8 cellular contexts compared by ENCODE assay signal in the genomic region with DNA sequence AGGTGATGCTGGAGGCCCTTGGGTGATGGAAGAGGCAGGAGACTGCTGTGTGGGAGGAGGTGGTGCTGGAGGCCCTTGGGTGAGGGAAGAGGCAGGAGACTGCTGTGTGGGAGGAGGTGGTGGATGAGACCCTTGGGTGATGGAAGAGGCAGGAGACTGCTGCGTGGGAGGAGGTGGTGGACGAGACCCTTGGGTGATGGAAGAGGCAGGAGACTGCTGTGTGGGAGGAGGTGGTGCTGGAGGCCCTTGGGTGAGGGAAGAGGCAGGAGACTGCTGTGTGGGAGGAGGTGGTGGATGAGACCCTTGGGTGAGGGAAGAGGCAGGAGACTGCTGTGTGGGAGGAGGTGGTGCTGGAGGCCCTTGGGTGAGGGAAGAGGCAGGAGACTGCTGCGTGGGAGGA.
A peak's percentile ranks its signal among the peaks of the same experiment; 100 is the strongest.
DNase-seq lines count a peak whose midpoint lies in the region; ATAC-seq and TF ChIP-seq lines count a peak whose summit lies in the region.
"Not testable (repeated sequence)": the region's sequence is repeated elsewhere in the genome, so short reads cannot be mapped to it uniquely, and the experiment has no call there.

No MANE protein-coding gene starts in this region.

- peaks cover 5 to 24% (median 6%) of the 10 kb centered on the region in 3 donors for H3K36me3 Mint-ChIP-seq in CD8-positive, alpha-beta memory T cell
- H3K36me3 Mint-ChIP-seq in activated B cell treated with CpG ODN at 0.5 μM for 24 hours (ENCODE audit: low read depth) (peaks cover 21% of the 10 kb centered on the region), naive B cell (peaks cover 0 to 11% of the 10 kb centered on the region in 2 donors)
- H3K36me3 Mint-ChIP-seq in activated T-helper 1 cell treated with anti-CD3 and anti-CD28 coated beads, Interleukin-12 subunit alpha, Interleukin-12 subunit beta, Interleukin-2, Interleukin-4 antibody, amounts not matched to agents 30 ng/mL and 10 ng/mL and 1 ng/mL, durations not matched to agents 14 hours and 24 hours and 36 hours (ENCODE audit: low read depth), result peaks cover 31% of the 10 kb centered on the region
- H3K36me3 Mint-ChIP-seq in activated naive CD8-positive, alpha-beta T cell treated with anti-CD3 and anti-CD28 coated beads, Interleukin-2, amount 10 ng/mL, durations not matched to agents 7 days and 5 days, result peaks cover 18% of the 10 kb centered on the region

- not testable (repeated sequence) for ATAC-seq in activated B cell treated with CpG ODN at 0.5 μM for 24 hours (ENCODE audit: low read depth); activated naive CD8-positive, alpha-beta T cell treated with anti-CD3 and anti-CD28 coated beads, Interleukin-2, amount 10 ng/mL, durations not matched to agents 7 days and 5 days (ENCODE audit: low read depth); naive B cell (ENCODE audit: low read depth in 2 of 2); upper lobe of right lung

- H3K4me3 Mint-ChIP-seq in CD8-positive, alpha-beta memory T cell, result peak overlapping the region in 1 of 7 donors; percentile 9
- H3K4me3 Mint-ChIP-seq in activated B cell treated with CpG ODN at 0.5 μM for 24 hours; activated T-helper 1 cell treated with anti-CD3 and anti-CD28 coated beads, Interleukin-12 subunit alpha, Interleukin-12 subunit beta, Interleukin-2, Interleukin-4 antibody, amounts not matched to agents 30 ng/mL and 10 ng/mL and 1 ng/mL, durations not matched to agents 14 hours and 24 hours and 36 hours; activated naive CD8-positive, alpha-beta T cell treated with anti-CD3 and anti-CD28 coated beads, Interleukin-2, amount 10 ng/mL, durations not matched to agents 7 days and 5 days: not testable (repeated sequence)
- H3K4me3 Mint-ChIP-seq in naive B cell, result peak overlapping the region in 7 of 8 donors; percentile 68 to 91 (median 77)

- H3K4me3 ChIP-seq in CD8-positive, alpha-beta memory T cell (ENCODE audit: low read length); left ventricle myocardium inferior; upper lobe of right lung: not testable (repeated sequence)

- H3K4me1 Mint-ChIP-seq in CD8-positive, alpha-beta memory T cell, result peaks cover 32 to 60% (median 46%) of the 10 kb centered on the region in 3 donors
- H3K4me1 Mint-ChIP-seq in activated B cell treated with CpG ODN at 0.5 μM for 24 hours, result peaks cover 63% of the 10 kb centered on the region
- H3K4me1 Mint-ChIP-seq in activated T-helper 1 cell treated with anti-CD3 and anti-CD28 coated beads, Interleukin-12 subunit alpha, Interleukin-12 subunit beta, Interleukin-2, Interleukin-4 antibody, amounts not matched to agents 30 ng/mL and 10 ng/mL and 1 ng/mL, durations not matched to agents 14 hours and 24 hours and 36 hours (ENCODE audit: low read depth), result peaks cover 56% of the 10 kb centered on the region
- peaks cover 33% of the 10 kb centered on the region for H3K4me1 Mint-ChIP-seq in activated naive CD8-positive, alpha-beta T cell treated with anti-CD3 and anti-CD28 coated beads, Interleukin-2, amount 10 ng/mL, durations not matched to agents 7 days and 5 days
- peaks cover 55 to 61% (median 56%) of the 10 kb centered on the region in 3 donors for H3K4me1 Mint-ChIP-seq in naive B cell

- H3K4me1 ChIP-seq in CD8-positive, alpha-beta memory T cell (ENCODE audit: insufficient read depth, low read length), result peaks cover 40% of the 10 kb centered on the region
- H3K4me1 ChIP-seq in left ventricle myocardium inferior (peaks cover 36% of the 10 kb centered on the region), upper lobe of right lung (peaks cover 33% of the 10 kb centered on the region)

- not testable (repeated sequence) for H3K27me3 ChIP-seq in CD8-positive, alpha-beta memory T cell (ENCODE audit: insufficient read depth, low read length, poor library complexity, severe bottlenecking); left ventricle myocardium inferior (ENCODE audit: low read depth); upper lobe of right lung

- TF ChIP-seq CTCF in activated B cell treated with CpG ODN at 0.5 μM for 24 hours (IDR thresholded peaks at IDR 0.05); left ventricle myocardium inferior (IDR thresholded peaks at IDR 0.05; ENCODE audit: borderline replicate concordance); upper lobe of right lung (IDR thresholded peaks at IDR 0.05): not testable (repeated sequence)

- POLR2A ChIA-PET in CD8-positive, alpha-beta memory T cell (lab: Charles Lee); activated naive CD8-positive, alpha-beta T cell treated with anti-CD3 and anti-CD28 coated beads, Interleukin-2, amount 10 ng/mL, durations not matched to agents 7 days and 5 days (lab: Charles Lee): not testable (repeated sequence)
- POLR2A ChIA-PET in activated B cell treated with CpG ODN at 0.5 μM for 24 hours (lab: Charles Lee), result interaction anchor here (4.4 to 4.6 kb wide), 2 partner anchors 9 to 108 kb away, joined by 30 to 40 read pairs; partner anchors contain the start of gene NFATC1

- not testable (repeated sequence) for H3K9me3 ChIP-seq in CD8-positive, alpha-beta memory T cell (ENCODE audit: low read length); left ventricle myocardium inferior (replicated peaks); upper lobe of right lung

- intact Hi-C loops in activated B cell treated with CpG ODN at 0.5 μM for 24 hours (cut with micrococcal nuclease); activated T-helper 1 cell treated with anti-CD3 and anti-CD28 coated beads, Interleukin-12 subunit alpha, Interleukin-12 subunit beta, Interleukin-2, Interleukin-4 antibody, amounts not matched to agents 30 ng/mL and 10 ng/mL and 1 ng/mL, durations not matched to agents 14 hours and 24 hours and 36 hours (cut with micrococcal nuclease); left ventricle myocardium inferior (cut with micrococcal nuclease); upper lobe of right lung (cut with DNase I): not testable (repeated sequence)

- peak in 1 of 5 donors; percentile 26 for DNase-seq in CD8-positive, alpha-beta memory T cell
- DNase-seq in activated B cell treated with CpG ODN at 0.5 μM for 24 hours; activated T-helper 1 cell treated with anti-CD3 and anti-CD28 coated beads, Interleukin-12 subunit alpha, Interleukin-12 subunit beta, Interleukin-2, Interleukin-4 antibody, amounts not matched to agents 30 ng/mL and 10 ng/mL and 1 ng/mL, durations not matched to agents 14 hours and 24 hours and 36 hours (ENCODE audit: low spot score); left ventricle myocardium inferior; naive B cell: not testable (repeated sequence)
- DNase-seq in activated naive CD8-positive, alpha-beta T cell treated with anti-CD3 and anti-CD28 coated beads, Interleukin-2, amount 10 ng/mL, durations not matched to agents 7 days and 5 days, result peak; percentile 24
- peak; percentile 1 for DNase-seq in stimulated activated CD4-positive, alpha-beta T cell treated with anti-CD3 and anti-CD28 coated beads, Interleukin-4, amount 100 ng/mL, for 1 hour
- peak; percentile 34 for DNase-seq in upper lobe of right lung

- H3K27ac Mint-ChIP-seq in CD8-positive, alpha-beta memory T cell, result peak overlapping the region in 6 of 8 donors; percentile 6 to 84 (median 28)
- H3K27ac Mint-ChIP-seq in activated B cell treated with CpG ODN at 0.5 μM for 24 hours, result peak overlapping the region; percentile 89
- peak overlapping the region; percentile 34 for H3K27ac Mint-ChIP-seq in activated T-helper 1 cell treated with anti-CD3 and anti-CD28 coated beads, Interleukin-12 subunit alpha, Interleukin-12 subunit beta, Interleukin-2, Interleukin-4 antibody, amounts not matched to agents 30 ng/mL and 10 ng/mL and 1 ng/mL, durations not matched to agents 14 hours and 24 hours and 36 hours
- not testable (repeated sequence) for H3K27ac Mint-ChIP-seq in activated naive CD8-positive, alpha-beta T cell treated with anti-CD3 and anti-CD28 coated beads, Interleukin-2, amount 10 ng/mL, durations not matched to agents 7 days and 5 days
- peak overlapping the region in 5 of 6 donors; percentile 85 to 98 (median 95) for H3K27ac Mint-ChIP-seq in naive B cell

- not testable (repeated sequence) for H3K27me3 Mint-ChIP-seq in CD8-positive, alpha-beta memory T cell; activated B cell treated with CpG ODN at 0.5 μM for 24 hours; activated T-helper 1 cell treated with anti-CD3 and anti-CD28 coated beads, Interleukin-12 subunit alpha, Interleukin-12 subunit beta, Interleukin-2, Interleukin-4 antibody, amounts not matched to agents 30 ng/mL and 10 ng/mL and 1 ng/mL, durations not matched to agents 14 hours and 24 hours and 36 hours (ENCODE audit: insufficient read depth); activated naive CD8-positive, alpha-beta T cell treated with anti-CD3 and anti-CD28 coated beads, Interleukin-2, amount 10 ng/mL, durations not matched to agents 7 days and 5 days; naive B cell

- H3K36me3 ChIP-seq in CD8-positive, alpha-beta memory T cell (ENCODE audit: insufficient read depth, low read length); left ventricle myocardium inferior; upper lobe of right lung: not testable (repeated sequence)

- not testable (repeated sequence) for H3K27ac ChIP-seq in CD8-positive, alpha-beta memory T cell (ENCODE audit: low read depth, low read length); upper lobe of right lung
- H3K27ac ChIP-seq in left ventricle myocardium inferior (replicated peaks), result peak overlapping the region; percentile 97

- H3K9me3 Mint-ChIP-seq in CD8-positive, alpha-beta memory T cell; activated B cell treated with CpG ODN at 0.5 μM for 24 hours; activated T-helper 1 cell treated with anti-CD3 and anti-CD28 coated beads, Interleukin-12 subunit alpha, Interleukin-12 subunit beta, Interleukin-2, Interleukin-4 antibody, amounts not matched to agents 30 ng/mL and 10 ng/mL and 1 ng/mL, durations not matched to agents 14 hours and 24 hours and 36 hours; activated naive CD8-positive, alpha-beta T cell treated with anti-CD3 and anti-CD28 coated beads, Interleukin-2, amount 10 ng/mL, durations not matched to agents 7 days and 5 days; naive B cell: not testable (repeated sequence)

- CTCF ChIA-PET in CD8-positive, alpha-beta memory T cell (lab: Charles Lee); activated B cell treated with CpG ODN at 0.5 μM for 24 hours (lab: Charles Lee): not testable (repeated sequence)
